ENCODE assay signal across 1 cellular context in the genomic region with DNA sequence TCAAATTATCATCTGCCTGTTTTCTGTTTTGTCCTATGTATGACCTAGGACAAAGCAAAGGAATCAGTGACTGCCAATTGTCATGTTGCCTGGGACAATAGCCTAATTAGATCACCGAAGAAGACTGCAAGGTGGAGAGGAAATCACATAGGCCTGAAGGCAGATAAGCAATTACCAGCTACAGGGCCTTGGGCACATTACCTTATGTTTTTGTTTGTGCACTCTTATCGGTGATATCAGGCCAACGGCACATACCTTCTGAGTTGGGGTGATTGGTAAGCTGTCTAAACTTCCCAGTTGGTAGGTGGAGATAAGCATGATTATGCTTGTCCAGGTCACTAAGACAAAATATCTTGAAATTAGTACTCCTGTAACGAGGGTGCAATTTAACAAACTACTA.
A peak's percentile ranks its signal among the peaks of the same experiment; 100 is the strongest.
TF ChIP-seq lines count a peak whose summit lies in the region.

No MANE protein-coding gene starts in this region.

TF ChIP-seq in K562, 482 proteins besides CTCF, POLR2A, EP300 and RAD21 (continued from another document and continues in another):
- TF ChIP-seq SAFB (IDR thresholded peaks at IDR 0.05; ENCODE audit: borderline replicate concordance, low read depth, low read length), result no peak
- TF ChIP-seq XRCC4 (IDR thresholded peaks at IDR 0.05; ENCODE audit: extremely low read depth, insufficient read depth, insufficient read length), result no peak
- no peak for TF ChIP-seq ZSCAN29 (IDR thresholded peaks at IDR 0.05)
- no peak for TF ChIP-seq CBX2 (IDR thresholded peaks at IDR 0.05; ENCODE audit: insufficient read depth, low read length, poor library complexity, severe bottlenecking)
- TF ChIP-seq MCM3 (IDR thresholded peaks at IDR 0.05), result no peak
- 0 out of 2 replicates have a peak, but pooled peaks have one; percentile 66 for TF ChIP-seq NBN (IDR thresholded peaks at IDR 0.05; ENCODE audit: low read depth)
- no peak for TF ChIP-seq ETV1 (tag; conservative IDR thresholded peaks at IDR 0.05; ENCODE audit: low read depth)
- TF ChIP-seq TCF7 (IDR thresholded peaks at IDR 0.05; ENCODE audit: borderline replicate concordance), result no peak
- TF ChIP-seq, protein P1, sequence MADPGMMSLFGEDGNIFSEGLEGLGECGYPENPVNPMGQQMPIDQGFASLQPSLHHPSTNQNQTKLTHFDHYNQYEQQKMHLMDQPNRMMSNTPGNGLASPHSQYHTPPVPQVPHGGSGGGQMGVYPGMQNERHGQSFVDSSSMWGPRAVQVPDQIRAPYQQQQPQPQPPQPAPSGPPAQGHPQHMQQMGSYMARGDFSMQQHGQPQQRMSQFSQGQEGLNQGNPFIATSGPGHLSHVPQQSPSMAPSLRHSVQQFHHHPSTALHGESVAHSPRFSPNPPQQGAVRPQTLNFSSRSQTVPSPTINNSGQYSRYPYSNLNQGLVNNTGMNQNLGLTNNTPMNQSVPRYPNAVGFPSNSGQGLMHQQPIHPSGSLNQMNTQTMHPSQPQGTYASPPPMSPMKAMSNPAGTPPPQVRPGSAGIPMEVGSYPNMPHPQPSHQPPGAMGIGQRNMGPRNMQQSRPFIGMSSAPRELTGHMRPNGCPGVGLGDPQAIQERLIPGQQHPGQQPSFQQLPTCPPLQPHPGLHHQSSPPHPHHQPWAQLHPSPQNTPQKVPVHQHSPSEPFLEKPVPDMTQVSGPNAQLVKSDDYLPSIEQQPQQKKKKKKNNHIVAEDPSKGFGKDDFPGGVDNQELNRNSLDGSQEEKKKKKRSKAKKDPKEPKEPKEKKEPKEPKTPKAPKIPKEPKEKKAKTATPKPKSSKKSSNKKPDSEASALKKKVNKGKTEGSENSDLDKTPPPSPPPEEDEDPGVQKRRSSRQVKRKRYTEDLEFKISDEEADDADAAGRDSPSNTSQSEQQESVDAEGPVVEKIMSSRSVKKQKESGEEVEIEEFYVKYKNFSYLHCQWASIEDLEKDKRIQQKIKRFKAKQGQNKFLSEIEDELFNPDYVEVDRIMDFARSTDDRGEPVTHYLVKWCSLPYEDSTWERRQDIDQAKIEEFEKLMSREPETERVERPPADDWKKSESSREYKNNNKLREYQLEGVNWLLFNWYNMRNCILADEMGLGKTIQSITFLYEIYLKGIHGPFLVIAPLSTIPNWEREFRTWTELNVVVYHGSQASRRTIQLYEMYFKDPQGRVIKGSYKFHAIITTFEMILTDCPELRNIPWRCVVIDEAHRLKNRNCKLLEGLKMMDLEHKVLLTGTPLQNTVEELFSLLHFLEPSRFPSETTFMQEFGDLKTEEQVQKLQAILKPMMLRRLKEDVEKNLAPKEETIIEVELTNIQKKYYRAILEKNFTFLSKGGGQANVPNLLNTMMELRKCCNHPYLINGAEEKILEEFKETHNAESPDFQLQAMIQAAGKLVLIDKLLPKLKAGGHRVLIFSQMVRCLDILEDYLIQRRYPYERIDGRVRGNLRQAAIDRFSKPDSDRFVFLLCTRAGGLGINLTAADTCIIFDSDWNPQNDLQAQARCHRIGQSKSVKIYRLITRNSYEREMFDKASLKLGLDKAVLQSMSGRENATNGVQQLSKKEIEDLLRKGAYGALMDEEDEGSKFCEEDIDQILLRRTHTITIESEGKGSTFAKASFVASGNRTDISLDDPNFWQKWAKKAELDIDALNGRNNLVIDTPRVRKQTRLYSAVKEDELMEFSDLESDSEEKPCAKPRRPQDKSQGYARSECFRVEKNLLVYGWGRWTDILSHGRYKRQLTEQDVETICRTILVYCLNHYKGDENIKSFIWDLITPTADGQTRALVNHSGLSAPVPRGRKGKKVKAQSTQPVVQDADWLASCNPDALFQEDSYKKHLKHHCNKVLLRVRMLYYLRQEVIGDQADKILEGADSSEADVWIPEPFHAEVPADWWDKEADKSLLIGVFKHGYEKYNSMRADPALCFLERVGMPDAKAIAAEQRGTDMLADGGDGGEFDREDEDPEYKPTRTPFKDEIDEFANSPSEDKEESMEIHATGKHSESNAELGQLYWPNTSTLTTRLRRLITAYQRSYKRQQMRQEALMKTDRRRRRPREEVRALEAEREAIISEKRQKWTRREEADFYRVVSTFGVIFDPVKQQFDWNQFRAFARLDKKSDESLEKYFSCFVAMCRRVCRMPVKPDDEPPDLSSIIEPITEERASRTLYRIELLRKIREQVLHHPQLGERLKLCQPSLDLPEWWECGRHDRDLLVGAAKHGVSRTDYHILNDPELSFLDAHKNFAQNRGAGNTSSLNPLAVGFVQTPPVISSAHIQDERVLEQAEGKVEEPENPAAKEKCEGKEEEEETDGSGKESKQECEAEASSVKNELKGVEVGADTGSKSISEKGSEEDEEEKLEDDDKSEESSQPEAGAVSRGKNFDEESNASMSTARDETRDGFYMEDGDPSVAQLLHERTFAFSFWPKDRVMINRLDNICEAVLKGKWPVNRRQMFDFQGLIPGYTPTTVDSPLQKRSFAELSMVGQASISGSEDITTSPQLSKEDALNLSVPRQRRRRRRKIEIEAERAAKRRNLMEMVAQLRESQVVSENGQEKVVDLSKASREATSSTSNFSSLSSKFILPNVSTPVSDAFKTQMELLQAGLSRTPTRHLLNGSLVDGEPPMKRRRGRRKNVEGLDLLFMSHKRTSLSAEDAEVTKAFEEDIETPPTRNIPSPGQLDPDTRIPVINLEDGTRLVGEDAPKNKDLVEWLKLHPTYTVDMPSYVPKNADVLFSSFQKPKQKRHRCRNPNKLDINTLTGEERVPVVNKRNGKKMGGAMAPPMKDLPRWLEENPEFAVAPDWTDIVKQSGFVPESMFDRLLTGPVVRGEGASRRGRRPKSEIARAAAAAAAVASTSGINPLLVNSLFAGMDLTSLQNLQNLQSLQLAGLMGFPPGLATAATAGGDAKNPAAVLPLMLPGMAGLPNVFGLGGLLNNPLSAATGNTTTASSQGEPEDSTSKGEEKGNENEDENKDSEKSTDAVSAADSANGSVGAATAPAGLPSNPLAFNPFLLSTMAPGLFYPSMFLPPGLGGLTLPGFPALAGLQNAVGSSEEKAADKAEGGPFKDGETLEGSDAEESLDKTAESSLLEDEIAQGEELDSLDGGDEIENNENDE (IDR thresholded peaks at IDR 0.05; ENCODE audit: low read depth, low read length), result no peak
- TF ChIP-seq ZNF407 (IDR thresholded peaks at IDR 0.05; ENCODE audit: low read depth), result no peak
- TF ChIP-seq IRF1 (CRISPR knock-in tag; IDR thresholded peaks at IDR 0.05; ENCODE audit: borderline replicate concordance), result no peak
- TF ChIP-seq GTF2E2 (tag; IDR thresholded peaks at IDR 0.05), result no peak
- no peak for TF ChIP-seq XRCC3 (IDR thresholded peaks at IDR 0.05)
- TF ChIP-seq, protein P2, sequence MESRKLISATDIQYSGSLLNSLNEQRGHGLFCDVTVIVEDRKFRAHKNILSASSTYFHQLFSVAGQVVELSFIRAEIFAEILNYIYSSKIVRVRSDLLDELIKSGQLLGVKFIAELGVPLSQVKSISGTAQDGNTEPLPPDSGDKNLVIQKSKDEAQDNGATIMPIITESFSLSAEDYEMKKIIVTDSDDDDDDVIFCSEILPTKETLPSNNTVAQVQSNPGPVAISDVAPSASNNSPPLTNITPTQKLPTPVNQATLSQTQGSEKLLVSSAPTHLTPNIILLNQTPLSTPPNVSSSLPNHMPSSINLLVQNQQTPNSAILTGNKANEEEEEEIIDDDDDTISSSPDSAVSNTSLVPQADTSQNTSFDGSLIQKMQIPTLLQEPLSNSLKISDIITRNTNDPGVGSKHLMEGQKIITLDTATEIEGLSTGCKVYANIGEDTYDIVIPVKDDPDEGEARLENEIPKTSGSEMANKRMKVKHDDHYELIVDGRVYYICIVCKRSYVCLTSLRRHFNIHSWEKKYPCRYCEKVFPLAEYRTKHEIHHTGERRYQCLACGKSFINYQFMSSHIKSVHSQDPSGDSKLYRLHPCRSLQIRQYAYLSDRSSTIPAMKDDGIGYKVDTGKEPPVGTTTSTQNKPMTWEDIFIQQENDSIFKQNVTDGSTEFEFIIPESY (CRISPR knock-in tag; IDR thresholded peaks at IDR 0.05), result no peak
- TF ChIP-seq ZNF175 (CRISPR knock-in tag; IDR thresholded peaks at IDR 0.05; ENCODE audit: low read depth), result 0 out of 2 replicates have a peak, but pooled peaks have one; percentile 22
- TF ChIP-seq ZBTB11 (CRISPR knock-in tag; IDR thresholded peaks at IDR 0.05), result no peak
- TF ChIP-seq BMI1 (IDR thresholded peaks at IDR 0.05; ENCODE audit: low read length), result no peak
- no peak for TF ChIP-seq MCM2 (IDR thresholded peaks at IDR 0.05; ENCODE audit: low read depth)
- no peak for TF ChIP-seq ZNF347 (CRISPR knock-in tag; IDR thresholded peaks at IDR 0.05; ENCODE audit: low read depth)
- no peak for TF ChIP-seq MYBL2 (IDR thresholded peaks at IDR 0.05; ENCODE audit: low read depth)
- no peak for TF ChIP-seq MYBL2 (CRISPR knock-in tag; IDR thresholded peaks at IDR 0.05; ENCODE audit: borderline replicate concordance)
- no peak for TF ChIP-seq PPARD (CRISPR knock-in tag; IDR thresholded peaks at IDR 0.05)
- no peak for TF ChIP-seq FOXA3 (CRISPR knock-in tag; conservative IDR thresholded peaks at IDR 0.05 in 1 of 2, IDR thresholded peaks at IDR 0.05 in 1 of 2)
- peak; percentile 80 for TF ChIP-seq ZNF274 (IDR thresholded peaks at IDR 0.05; ENCODE audit: borderline replicate concordance, low read depth, low read length)
- TF ChIP-seq SIN3B (IDR thresholded peaks at IDR 0.05; ENCODE audit: low read depth), result no peak
- TF ChIP-seq KDM5B (IDR thresholded peaks at IDR 0.05; ENCODE audit: insufficient replicate concordance, low read depth, low read length), result no peak
- TF ChIP-seq GATAD2A (IDR thresholded peaks at IDR 0.05), result no peak
- no peak for TF ChIP-seq KDM2B (CRISPR knock-in tag; IDR thresholded peaks at IDR 0.05)
- TF ChIP-seq MYC (IDR thresholded peaks at IDR 0.05; ENCODE audit: low read depth, low read length), result no peak; the same call in 1 of the 2 replicates
- no peak for TF ChIP-seq MYC (CRISPR knock-in tag; IDR thresholded peaks at IDR 0.05; ENCODE audit: borderline replicate concordance, low read depth)
